9 cellular contexts compared by ENCODE assay signal in genomic region chr17:5000237-5000639, GRCh38. TPM values are rescaled to one million over a fixed set of nuclear protein-coding genes. Genes with fewer than 3 reads are reported as not detected.
DNase-seq lines count a peak whose midpoint lies in the region; ATAC-seq and TF ChIP-seq lines count a peak whose summit lies in the region.
"Had no signal": no experiment of that assay in that cellular context is flagged by ENCODE, and none has a peak within 500 bp of the region (broad histone marks: within the 10 kb centered on the region; RNA-seq: fewer than 3 reads in every experiment).

No MANE protein-coding gene starts in this region.

- peak overlapping the region in 1 of 2 donors; percentile 86 for H3K27ac ChIP-seq in left lung
- peak overlapping the region in 5 of 8 donors; percentile 89 to 95 (median 91) for H3K27ac ChIP-seq in spleen

- TF ChIP-seq CTCF in brain (conservative IDR thresholded peaks at IDR 0.05) (no peak), left lung (IDR thresholded peaks at IDR 0.05) (no peak), spleen (IDR thresholded peaks at IDR 0.05 in 8 of 11, conservative IDR thresholded peaks at IDR 0.05 in 3 of 11) (no peak)

- peak overlapping the region in 4 of 5 experiments; percentile 81 to 86 (median 84) for H3K4me3 Mint-ChIP-seq in brain
- H3K4me3 Mint-ChIP-seq in effector memory CD8-positive, alpha-beta T cell = no peak overlapping the region

- H3K9me3 Mint-ChIP-seq in brain = no peaks in the 10 kb centered on the region
- no peaks in the 10 kb centered on the region for H3K9me3 Mint-ChIP-seq in effector memory CD8-positive, alpha-beta T cell

- peaks cover 25% of the 10 kb centered on the region for H3K4me1 Mint-ChIP-seq in brain
- H3K4me1 Mint-ChIP-seq in effector memory CD8-positive, alpha-beta T cell (ENCODE audit: low read depth in 2 of 2) = peaks cover 25 to 32% of the 10 kb centered on the region in 2 donors

- no peaks in the 10 kb centered on the region for H3K27me3 ChIP-seq in left lung
- H3K27me3 ChIP-seq in spleen (replicated peaks in 1 of 7) = no peaks in the 10 kb centered on the region

- ATAC-seq in left lung = peak; percentile 7
- no peak for ATAC-seq in effector memory CD8-positive, alpha-beta T cell (replicated peaks)

- peaks cover 15 to 33% of the 10 kb centered on the region in 2 donors for H3K4me1 ChIP-seq in left lung
- peaks cover 18 to 49% (median 32%) of the 10 kb centered on the region in 6 donors for H3K4me1 ChIP-seq in spleen

- 66 to 85% (median 78%) methylated on average over 6 to 11 of the region's 11 CpGs for WGBS in spleen, 5 donors

- H3K9me3 ChIP-seq in left lung (no peaks in the 10 kb centered on the region), spleen (no peaks in the 10 kb centered on the region)

- TF ChIP-seq POLR2A in spleen (IDR thresholded peaks at IDR 0.05) = no peak
- no peak for TF ChIP-seq POLR2A in erythroblast (IDR thresholded peaks at IDR 0.05; ENCODE audit: low read length)

- H3K27me3 Mint-ChIP-seq in brain = peaks cover 6% of the 10 kb centered on the region
- no peaks in the 10 kb centered on the region for H3K27me3 Mint-ChIP-seq in effector memory CD8-positive, alpha-beta T cell

- H3K4me3 ChIP-seq in left lung (peak overlapping the region in 1 of 2 donors; percentile 99), spleen (peak overlapping the region in 2 of 8 donors; percentile 97)

- peaks cover 0 to 46% of the 10 kb centered on the region in 2 donors for H3K36me3 ChIP-seq in left lung
- H3K36me3 ChIP-seq in spleen = peaks cover 0 to 52% (median 42%) of the 10 kb centered on the region in 6 donors

- peak overlapping the region in 3 of 5 experiments; percentile 46 to 72 (median 65) for H3K27ac Mint-ChIP-seq in brain
- H3K27ac Mint-ChIP-seq in effector memory CD8-positive, alpha-beta T cell = no peak overlapping the region

- H3K36me3 Mint-ChIP-seq in brain = peaks cover 45% of the 10 kb centered on the region
- H3K36me3 Mint-ChIP-seq in effector memory CD8-positive, alpha-beta T cell (ENCODE audit: insufficient read depth) = peaks cover 19% of the 10 kb centered on the region

- DNase-seq in EH (ENCODE audit: low read depth) (peak; percentile 60), left lung (peak in 1 of 2 donors; percentile 65), spleen (no peak), NCI-H774 (lab: John Stamatoyannopoulos, UW) (no peak), erythroblast (lab: John Stamatoyannopoulos, UW) (no peak)
- no peak for DNase-seq in stimulated activated CD4-positive, alpha-beta T cell treated with anti-CD3 and anti-CD28 coated beads, Interleukin-2, amount 100 ng/mL, for 24 hours
- DNase-seq in effector memory CD8-positive, alpha-beta T cell = no peak
- DNase-seq: DND-41 had no signal

- intact Hi-C loops in left lung (cut with DNase I) (no loop called here), spleen (cut with DNase I; ENCODE audit: low total_unique reads) (no loop called here)

RNA-seq across cellular contexts. Expression of gene KIF1C, which starts 2.5 kb away (rescaled TPM):
- polyA plus RNA-seq in brain (ENCODE audit: insufficient read depth, low read depth, low replicate concordance) (90.7 TPM), spleen (10 to 100 TPM; 11.9 to 41.4 (median 12.0) TPM)
- total RNA-seq in left lung (100 to 1,000 TPM; 205 to 239 TPM), spleen (100 to 1,000 TPM in 2 of 7 donors, 10 to 100 TPM in 5; 47.5 to 141 (median 79.7) TPM)

RNA-seq across cellular contexts. Expression of gene INCA1, which starts 2.9 kb away (rescaled TPM):
- 3.5 TPM for polyA plus RNA-seq in brain (ENCODE audit: insufficient read depth, low read depth, low replicate concordance)
- 1 to 10 TPM; 1.0 to 2.4 TPM for total RNA-seq in left lung
- 1 to 10 TPM; 1.1 to 2.1 (median 1.6) TPM for total RNA-seq in spleen
- polyA plus RNA-seq in spleen = 1 to 10 TPM; 2.4 to 5.8 (median 3.2) TPM

RNA-seq across cellular contexts. Expression of gene CAMTA2, which starts 12.8 kb away (rescaled TPM):
- polyA plus RNA-seq in brain (ENCODE audit: insufficient read depth, low read depth, low replicate concordance) (93.6 TPM), spleen (10 to 100 TPM; 21.3 to 79.8 (median 45.2) TPM)
- total RNA-seq in left lung (10 to 100 TPM; 51.3 to 64.9 TPM), spleen (10 to 100 TPM; 36.6 to 78.0 (median 51.0) TPM)

RNA-seq across cellular contexts. Expression of gene SPAG7, which starts 32.6 kb away (rescaled TPM):
- polyA plus RNA-seq in brain (ENCODE audit: insufficient read depth, low read depth, low replicate concordance) = 66.5 TPM
- total RNA-seq in left lung = 10 to 100 TPM; 47.2 to 59.3 TPM
- 10 to 100 TPM; 34.8 to 62.3 (median 47.8) TPM for total RNA-seq in spleen
- polyA plus RNA-seq in spleen = 10 to 100 TPM; 73.6 to 89.1 (median 87.9) TPM

RNA-seq across cellular contexts. Expression of gene SLC52A1, which starts 35.0 kb away (rescaled TPM):
- polyA plus RNA-seq in brain (ENCODE audit: insufficient read depth, low read depth, low replicate concordance) (not detected), spleen (under 1 TPM; 0.06 to 0.19 (median 0.11) TPM)
- total RNA-seq in left lung (under 1 TPM; 0.58 to 0.73 TPM), spleen (1 to 10 TPM in 1 of 7 donors, under 1 TPM in 6; 0.34 to 2.0 (median 0.72) TPM)

Comparison
In these comparisons a context has a peak if more than half of its experiments do, and no peak if none do; other contexts are left out.
1. H3K27ac Mint-ChIP-seq: peak in brain (3 of 5); none in effector memory CD8-positive, alpha-beta T cell (0 of 2).
2. H3K4me3 Mint-ChIP-seq: peak in brain (4 of 5); none in effector memory CD8-positive, alpha-beta T cell (0 of 2).